Comparison of ENCODE assay signal across 8 cellular contexts in genomic region chr19:48634036-48634342, GRCh38. TPM values are rescaled to one million over a fixed set of nuclear protein-coding genes. Genes with fewer than 3 reads are reported as not detected.
DNase-seq lines count a peak whose midpoint lies in the region; FAIRE-seq and TF ChIP-seq lines count a peak whose summit lies in the region.

No MANE protein-coding gene starts in this region.

- peaks cover 34 to 36% of the 10 kb centered on the region in 2 donors for H3K4me1 ChIP-seq in kidney (ENCODE audit: control insufficient read depth in 1 of 2, insufficient read depth in 1 of 2, low read depth in 1 of 2, low read length in 2 of 2)

- H3K4me1 Mint-ChIP-seq in activated CD4-positive, alpha-beta T cell treated with anti-CD3 and anti-CD28 coated beads, Interleukin-2, amount 10 ng/mL, durations not matched to agents 24 days and 14 days, result peaks cover 32% of the 10 kb centered on the region
- H3K4me1 Mint-ChIP-seq in activated T-helper 2 cell treated with anti-CD3 and anti-CD28 coated beads, Interferon-gamma antibody, Interleukin-2, Interleukin-4, amounts not matched to agents 10 μg/mL and 5 μg/mL and 100 μg/mL, durations not matched to agents 14 hours and 24 hours and 36 hours (ENCODE audit: low read depth), result peaks cover 34% of the 10 kb centered on the region

- DNase-seq in activated CD4-positive, alpha-beta T cell treated with anti-CD3 and anti-CD28 coated beads, Interleukin-2, amount 10 ng/mL, durations not matched to agents 24 days and 14 days, result no peak
- no peak for DNase-seq in activated CD4-positive, alpha-beta T cell treated with anti-CD3 and anti-CD28 coated beads, Interleukin-2, amount 50 U/mL, for 48 hours
- no peak for DNase-seq in activated T-helper 2 cell treated with anti-CD3 and anti-CD28 coated beads, Interferon-gamma antibody, Interleukin-2, Interleukin-4, amounts not matched to agents 10 μg/mL and 5 μg/mL and 100 μg/mL, durations not matched to agents 14 hours and 24 hours and 36 hours (ENCODE audit: low spot score)
- DNase-seq in kidney (no peak), substantia nigra (lab: John Stamatoyannopoulos, UW) (no peak), DMS79 treated with DMSO at 0.1 percent for 48 hours (lab: John Stamatoyannopoulos, UW) (no peak), foreskin melanocyte (no peak), NCI-H510A treated with DMSO at 0.1 percent for 48 hours (lab: John Stamatoyannopoulos, UW) (no peak)

- peaks cover 9% of the 10 kb centered on the region for H3K36me3 Mint-ChIP-seq in activated CD4-positive, alpha-beta T cell treated with anti-CD3 and anti-CD28 coated beads, Interleukin-2, amount 10 ng/mL, durations not matched to agents 24 days and 14 days (ENCODE audit: low read depth)
- H3K36me3 Mint-ChIP-seq in activated T-helper 2 cell treated with anti-CD3 and anti-CD28 coated beads, Interferon-gamma antibody, Interleukin-2, Interleukin-4, amounts not matched to agents 10 μg/mL and 5 μg/mL and 100 μg/mL, durations not matched to agents 14 hours and 24 hours and 36 hours (ENCODE audit: low read depth), result peaks cover 12% of the 10 kb centered on the region

- no peaks in the 10 kb centered on the region for H3K9me3 ChIP-seq in kidney (ENCODE audit: control insufficient read depth in 1 of 2, low read length in 2 of 2)

- H3K27ac ChIP-seq in kidney (ENCODE audit: low read depth in 2 of 2, low read length in 2 of 2), result peak overlapping the region; percentile 78 to 98
- H3K27ac ChIP-seq in substantia nigra (ENCODE audit: low read depth, low read length, poor library complexity, severe bottlenecking), result peak overlapping the region; percentile 99

- peak overlapping the region; percentile 63 to 69 for H3K4me3 ChIP-seq in kidney (ENCODE audit: low read length in 2 of 2)

- TF ChIP-seq CTCF in kidney (IDR thresholded peaks at IDR 0.05; ENCODE audit: borderline replicate concordance, extremely low read depth, insufficient read depth), result no peak

- H3K36me3 ChIP-seq in kidney (ENCODE audit: control insufficient read depth in 1 of 2, insufficient read depth in 2 of 2, low read length in 2 of 2), result peaks cover 5 to 6% of the 10 kb centered on the region in 2 donors

- peak overlapping the region; percentile 87 to 97 for H3K9ac ChIP-seq in kidney (ENCODE audit: low read length in 2 of 2)

- peak overlapping the region; percentile 84 for H3K4me3 Mint-ChIP-seq in activated CD4-positive, alpha-beta T cell treated with anti-CD3 and anti-CD28 coated beads, Interleukin-2, amount 10 ng/mL, durations not matched to agents 24 days and 14 days
- H3K4me3 Mint-ChIP-seq in activated T-helper 2 cell treated with anti-CD3 and anti-CD28 coated beads, Interferon-gamma antibody, Interleukin-2, Interleukin-4, amounts not matched to agents 10 μg/mL and 5 μg/mL and 100 μg/mL, durations not matched to agents 14 hours and 24 hours and 36 hours (ENCODE audit: low read depth), result peak overlapping the region; percentile 73

- intact Hi-C loops in activated CD4-positive, alpha-beta T cell treated with anti-CD3 and anti-CD28 coated beads, Interleukin-2, amount 10 ng/mL, durations not matched to agents 24 days and 14 days (cut with micrococcal nuclease), result loop anchor here (1.0 to 10.0 kb wide), 4 partner anchors 10 to 1031 kb away; partner anchors contain the start of genes BCL2L12, C19orf73, IRF3 and LIN7B
- intact Hi-C loops in activated T-helper 2 cell treated with anti-CD3 and anti-CD28 coated beads, Interferon-gamma antibody, Interleukin-2, Interleukin-4, amounts not matched to agents 10 μg/mL and 5 μg/mL and 100 μg/mL, durations not matched to agents 14 hours and 24 hours and 36 hours (cut with micrococcal nuclease), result loop anchor here (1.0 to 10.0 kb wide), 2 partner anchors 10 to 309 kb away; partner anchors contain the start of gene EMP3
- intact Hi-C loops in kidney (cut with DNase I), result no loop called here

- FAIRE-seq in kidney (lab: Jason Lieb, UNC), result no peak

- peak overlapping the region; percentile 86 for H3K27ac Mint-ChIP-seq in activated CD4-positive, alpha-beta T cell treated with anti-CD3 and anti-CD28 coated beads, Interleukin-2, amount 10 ng/mL, durations not matched to agents 24 days and 14 days
- peak overlapping the region; percentile 72 for H3K27ac Mint-ChIP-seq in activated T-helper 2 cell treated with anti-CD3 and anti-CD28 coated beads, Interferon-gamma antibody, Interleukin-2, Interleukin-4, amounts not matched to agents 10 μg/mL and 5 μg/mL and 100 μg/mL, durations not matched to agents 14 hours and 24 hours and 36 hours

- no peaks in the 10 kb centered on the region for H3K9me3 Mint-ChIP-seq in activated CD4-positive, alpha-beta T cell treated with anti-CD3 and anti-CD28 coated beads, Interleukin-2, amount 10 ng/mL, durations not matched to agents 24 days and 14 days
- H3K9me3 Mint-ChIP-seq in activated T-helper 2 cell treated with anti-CD3 and anti-CD28 coated beads, Interferon-gamma antibody, Interleukin-2, Interleukin-4, amounts not matched to agents 10 μg/mL and 5 μg/mL and 100 μg/mL, durations not matched to agents 14 hours and 24 hours and 36 hours, result no peaks in the 10 kb centered on the region

- no peaks in the 10 kb centered on the region for H3K27me3 Mint-ChIP-seq in activated CD4-positive, alpha-beta T cell treated with anti-CD3 and anti-CD28 coated beads, Interleukin-2, amount 10 ng/mL, durations not matched to agents 24 days and 14 days
- no peaks in the 10 kb centered on the region for H3K27me3 Mint-ChIP-seq in activated T-helper 2 cell treated with anti-CD3 and anti-CD28 coated beads, Interferon-gamma antibody, Interleukin-2, Interleukin-4, amounts not matched to agents 10 μg/mL and 5 μg/mL and 100 μg/mL, durations not matched to agents 14 hours and 24 hours and 36 hours (ENCODE audit: low read depth)

RNA-seq across cellular contexts. Expression of gene DBP, which starts 3.2 kb away (rescaled TPM):
- total RNA-seq in activated CD4-positive, alpha-beta T cell treated with anti-CD3 and anti-CD28 coated beads, Interleukin-2, amount 10 ng/mL, durations not matched to agents 24 days and 14 days, result 10.7 and 11.2 TPM in 2 replicates
- 7.3 and 7.9 TPM in 2 replicates for total RNA-seq in activated T-helper 2 cell treated with anti-CD3 and anti-CD28 coated beads, Interferon-gamma antibody, Interleukin-2, Interleukin-4, amounts not matched to agents 10 μg/mL and 5 μg/mL and 100 μg/mL, durations not matched to agents 14 hours and 24 hours and 36 hours
- total RNA-seq in kidney, result 14.5 TPM
- polyA plus RNA-seq in kidney (ENCODE audit: insufficient read depth, low read depth, low replicate concordance), result 20.4 TPM

RNA-seq across cellular contexts. Expression of gene CA11, which starts 12.0 kb away (rescaled TPM):
- 10.9 and 12.5 TPM in 2 replicates for total RNA-seq in activated CD4-positive, alpha-beta T cell treated with anti-CD3 and anti-CD28 coated beads, Interleukin-2, amount 10 ng/mL, durations not matched to agents 24 days and 14 days
- 5.4 and 6.5 TPM in 2 replicates for total RNA-seq in activated T-helper 2 cell treated with anti-CD3 and anti-CD28 coated beads, Interferon-gamma antibody, Interleukin-2, Interleukin-4, amounts not matched to agents 10 μg/mL and 5 μg/mL and 100 μg/mL, durations not matched to agents 14 hours and 24 hours and 36 hours
- 11.6 TPM for total RNA-seq in kidney
- polyA plus RNA-seq in kidney (ENCODE audit: insufficient read depth, low read depth, low replicate concordance), result 42.3 TPM

RNA-seq across cellular contexts. Expression of gene SPHK2, which starts 14.7 kb away (rescaled TPM):
- total RNA-seq in activated CD4-positive, alpha-beta T cell treated with anti-CD3 and anti-CD28 coated beads, Interleukin-2, amount 10 ng/mL, durations not matched to agents 24 days and 14 days, result 36.4 and 39.0 TPM in 2 replicates
- 34.3 and 35.0 TPM in 2 replicates for total RNA-seq in activated T-helper 2 cell treated with anti-CD3 and anti-CD28 coated beads, Interferon-gamma antibody, Interleukin-2, Interleukin-4, amounts not matched to agents 10 μg/mL and 5 μg/mL and 100 μg/mL, durations not matched to agents 14 hours and 24 hours and 36 hours
- 23.3 TPM for total RNA-seq in kidney
- polyA plus RNA-seq in kidney (ENCODE audit: insufficient read depth, low read depth, low replicate concordance), result 37.2 TPM

RNA-seq across cellular contexts. Expression of gene RPL18, which starts 15.0 kb away (rescaled TPM):
- 1,885 and 1,938 TPM in 2 replicates for total RNA-seq in activated CD4-positive, alpha-beta T cell treated with anti-CD3 and anti-CD28 coated beads, Interleukin-2, amount 10 ng/mL, durations not matched to agents 24 days and 14 days
- total RNA-seq in activated T-helper 2 cell treated with anti-CD3 and anti-CD28 coated beads, Interferon-gamma antibody, Interleukin-2, Interleukin-4, amounts not matched to agents 10 μg/mL and 5 μg/mL and 100 μg/mL, durations not matched to agents 14 hours and 24 hours and 36 hours, result 1,853 and 1,861 TPM in 2 replicates
- total RNA-seq in kidney, result 986 TPM
- polyA plus RNA-seq in kidney (ENCODE audit: insufficient read depth, low read depth, low replicate concordance), result 1,596 TPM

RNA-seq across cellular contexts. Expression of gene FAM83E, which starts 19.1 kb away (rescaled TPM):
- total RNA-seq in activated CD4-positive, alpha-beta T cell treated with anti-CD3 and anti-CD28 coated beads, Interleukin-2, amount 10 ng/mL, durations not matched to agents 24 days and 14 days, result 5.1 and 6.4 TPM in 2 replicates
- 4.3 and 6.4 TPM in 2 replicates for total RNA-seq in activated T-helper 2 cell treated with anti-CD3 and anti-CD28 coated beads, Interferon-gamma antibody, Interleukin-2, Interleukin-4, amounts not matched to agents 10 μg/mL and 5 μg/mL and 100 μg/mL, durations not matched to agents 14 hours and 24 hours and 36 hours
- total RNA-seq in kidney, result 15.9 TPM
- polyA plus RNA-seq in kidney (ENCODE audit: insufficient read depth, low read depth, low replicate concordance), result 0.41 TPM
